Comparison of ENCODE assay signal across 7 cellular contexts in the genomic region with DNA sequence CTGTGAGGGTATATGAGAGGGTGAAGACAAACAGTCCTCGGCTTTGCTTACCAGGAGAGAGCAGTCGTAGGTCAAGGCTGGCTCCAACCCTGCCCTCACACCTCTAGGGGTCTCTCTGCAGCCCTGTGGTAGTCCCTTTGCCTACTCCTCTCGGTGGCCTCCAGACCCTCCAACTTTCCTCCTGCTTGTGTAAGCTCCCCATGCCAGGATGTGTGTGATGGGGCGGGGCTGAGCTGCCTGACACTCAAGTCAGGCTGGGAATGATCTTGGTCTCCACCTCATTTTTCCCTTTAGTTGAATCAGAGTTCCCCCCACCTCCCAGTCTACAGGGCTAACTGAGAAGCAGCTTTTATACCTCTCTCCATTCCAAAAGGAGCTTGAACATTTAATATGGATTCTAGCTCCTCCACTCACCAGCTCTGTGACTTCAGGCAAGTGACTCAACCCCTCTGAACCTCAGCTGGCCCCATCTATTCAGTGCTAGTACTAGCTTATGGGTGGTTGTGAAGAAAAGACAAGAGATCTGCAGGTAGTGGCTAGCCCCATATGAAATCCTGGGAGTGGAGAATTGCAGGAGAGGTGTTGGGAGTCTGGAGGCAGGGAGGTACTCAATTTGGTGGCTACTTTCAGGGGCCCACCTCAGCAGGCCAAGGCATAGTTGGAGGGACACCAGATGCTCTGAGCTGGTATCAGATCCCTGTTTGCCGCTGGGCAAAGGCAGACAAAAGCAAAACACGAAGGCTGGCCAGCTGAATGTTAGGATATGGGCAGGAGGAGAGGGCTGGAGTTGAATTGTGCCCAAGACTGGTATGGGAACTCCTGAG. TPM values are rescaled to one million over a fixed set of nuclear protein-coding genes. Genes with fewer than 3 reads are reported as not detected.
DNase-seq lines count a peak whose midpoint lies in the region; ATAC-seq, FAIRE-seq and TF ChIP-seq lines count a peak whose summit lies in the region.

No MANE protein-coding gene starts in this region.

- intact Hi-C loops in esophagus muscularis mucosa (cut with DNase I), result no loop called here
- intact Hi-C loops in pancreas (cut with DNase I), result no loop called here

- peak overlapping the region; percentile 73 to 82 (median 77) for H3K4me3 ChIP-seq in esophagus muscularis mucosa
- H3K4me3 ChIP-seq in pancreas, result peak overlapping the region; percentile 22 to 71 (median 54)

- peaks cover 17 to 33% (median 20%) of the 10 kb centered on the region in 3 donors for H3K4me1 Mint-ChIP-seq in T-cell

- 19% methylated on average over 6 of the region's 6 CpGs for WGBS in esophagus muscularis mucosa
- WGBS in pancreas, 2 donors, result 17 to 26% methylated on average over 6 of the region's 6 CpGs

- POLR2A ChIA-PET in GM10248 (lab: Yijun Ruan, JAX), result interaction anchor here (1.1 to 3.3 kb wide), 3 partner anchors 21 to 27 kb away, joined by 3 to 21 read pairs (median 4); a partner anchor contains a TSS
- POLR2A ChIA-PET in T-cell (lab: Charles Lee), result interaction anchor here in 1 of 2 donors (0.6 kb wide), 1 partner anchor 13 kb away, joined by 3 read pairs; no protein-coding TSS in a partner anchor

- H3K9me3 ChIP-seq in esophagus muscularis mucosa (no peaks in the 10 kb centered on the region), pancreas (no peaks in the 10 kb centered on the region)

- DNase-seq in GM10248 (ENCODE audit: extremely low spot score) (peak; percentile 6), T-cell (peak in 1 of 34 experiments; percentile 7), esophagus muscularis mucosa (ENCODE audit: extremely low spot score) (no peak), pancreas (no peak), SHP77 treated with DMSO at 0.1 percent for 48 hours (lab: John Stamatoyannopoulos, UW) (no peak)

- peak; percentile 12 for ATAC-seq in HG02943 (IDR thresholded peaks at IDR 0.05; ENCODE audit: low read depth, unreplicated experiment)
- peak in 2 of 4 experiments; percentile 13 to 14 for ATAC-seq in T-cell (replicated peaks in 1 of 4)
- ATAC-seq in pancreas, result no peak
- ATAC-seq in GM21825 (IDR thresholded peaks at IDR 0.05; ENCODE audit: unreplicated experiment), result no peak

- no peak for TF ChIP-seq EP300 in esophagus muscularis mucosa (IDR thresholded peaks at IDR 0.05)

- H3K36me3 ChIP-seq in esophagus muscularis mucosa (peaks cover 0 to 12% (median 2%) of the 10 kb centered on the region in 4 donors), pancreas (no peaks in the 10 kb centered on the region)

- no peaks in the 10 kb centered on the region for H3K9me3 Mint-ChIP-seq in T-cell

- CTCF ChIA-PET in GM10248 (lab: Yijun Ruan, JAX) (interaction anchor here (0.6 to 6.8 kb wide), 17 partner anchors 9 to 456 kb away, joined by 3 to 116 read pairs (median 4); a partner anchor contains a TSS), T-cell (lab: Charles Lee) (interaction anchor here (0.7 to 2.3 kb wide), 8 partner anchors 10 to 89 kb away, joined by 4 to 15 read pairs (median 8); a partner anchor contains a TSS)

- H3K27me3 ChIP-seq in esophagus muscularis mucosa (no peaks in the 10 kb centered on the region), pancreas (no peaks in the 10 kb centered on the region)

- peak overlapping the region; percentile 73 to 88 (median 79) for H3K4me3 Mint-ChIP-seq in T-cell

- no peak for FAIRE-seq in pancreas (lab: Jason Lieb, UNC)

- TF ChIP-seq CTCF in GM10248 (IDR thresholded peaks at IDR 0.05; ENCODE audit: control extremely low read depth, extremely low read depth, low read depth, missing control alignments) (no peak), esophagus muscularis mucosa (IDR thresholded peaks at IDR 0.05) (no peak), pancreas (IDR thresholded peaks at IDR 0.05) (no peak)

- H3K27ac Mint-ChIP-seq in T-cell, result no peak overlapping the region

- peaks cover 0 to 3% of the 10 kb centered on the region in 2 donors for H3K27me3 Mint-ChIP-seq in T-cell

- peaks cover 85 to 100% (median 95%) of the 10 kb centered on the region in 4 donors for H3K4me1 ChIP-seq in esophagus muscularis mucosa
- peaks cover 30 to 51% (median 33%) of the 10 kb centered on the region in 3 donors for H3K4me1 ChIP-seq in pancreas

- no peaks in the 10 kb centered on the region for H3K36me3 Mint-ChIP-seq in T-cell

- H3K27ac ChIP-seq in esophagus muscularis mucosa (replicated peaks in 1 of 4) (peak overlapping the region; percentile 95 to 98 (median 96)), pancreas (peak overlapping the region in 1 of 4 donors; percentile 39)

- no peak for TF ChIP-seq POLR2A in esophagus muscularis mucosa (IDR thresholded peaks at IDR 0.05; ENCODE audit: low read depth)

RNA-seq across cellular contexts. Expression of a gene that starts 1.0 kb away (rescaled TPM):
- total RNA-seq in T-cell, result 1 to 10 TPM; 1.3 to 8.0 (median 3.4) TPM
- total RNA-seq in esophagus muscularis mucosa, result 100 to 1,000 TPM in 3 of 4 donors, 10 to 100 TPM in 1; 68.9 to 159 (median 138) TPM
- total RNA-seq in pancreas, result 10 to 100 TPM; 24.8 to 72.7 (median 44.4) TPM
- 10 to 100 TPM; 35.5 to 89.8 TPM for polyA plus RNA-seq in pancreas

RNA-seq across cellular contexts. Expression of a gene that starts 7.6 kb away (rescaled TPM):
- total RNA-seq in T-cell (not detected), esophagus muscularis mucosa (not detected), pancreas (1 to 10 TPM; 1.1 to 4.3 (median 2.2) TPM)
- under 1 TPM; 0.34 to 0.73 TPM for polyA plus RNA-seq in pancreas

RNA-seq across cellular contexts. Expression of a gene that starts 22.5 kb away (rescaled TPM):
- 100 to 1,000 TPM; 394 to 454 (median 404) TPM for total RNA-seq in T-cell
- 100 to 1,000 TPM; 356 to 729 (median 499) TPM for total RNA-seq in esophagus muscularis mucosa
- 100 to 1,000 TPM; 370 to 577 (median 464) TPM for total RNA-seq in pancreas
- 100 to 1,000 TPM; 145 to 328 TPM for polyA plus RNA-seq in pancreas

RNA-seq across cellular contexts. Expression of a gene that starts 33.0 kb away (rescaled TPM):
- total RNA-seq in T-cell, result 10 to 100 TPM; 14.6 to 21.8 (median 20.3) TPM
- total RNA-seq in esophagus muscularis mucosa, result 10 to 100 TPM; 22.8 to 37.9 (median 32.6) TPM
- 10 to 100 TPM; 15.9 to 30.4 (median 20.5) TPM for total RNA-seq in pancreas
- 10 to 100 TPM; 10.8 to 23.6 TPM for polyA plus RNA-seq in pancreas

RNA-seq across cellular contexts. Expression of a gene that starts 41.0 kb away (rescaled TPM):
- total RNA-seq in T-cell, result 10 to 100 TPM in 4 of 5 donors, 1 to 10 TPM in 1; 9.9 to 35.0 (median 13.6) TPM
- total RNA-seq in esophagus muscularis mucosa, result 10 to 100 TPM in 1 of 4 donors, 1 to 10 TPM in 3; 7.0 to 10.4 (median 8.5) TPM
- 10 to 100 TPM in 1 of 6 donors, 1 to 10 TPM in 5; 2.5 to 16.9 (median 5.5) TPM for total RNA-seq in pancreas
- polyA plus RNA-seq in pancreas, result 10 to 100 TPM; 10.1 to 12.1 TPM
